Comparison of ENCODE assay signal across 8 cellular contexts in genomic region chr9:14992025-14992424, GRCh38.
DNase-seq lines count a peak whose midpoint lies in the region; ATAC-seq and TF ChIP-seq lines count a peak whose summit lies in the region.

No MANE protein-coding gene starts in this region.

- peak overlapping the region; percentile 97 for H2AFZ ChIP-seq in GM23248

- peaks cover 20% of the 10 kb centered on the region for H3K79me2 ChIP-seq in GM23248 (ENCODE audit: insufficient read depth)

- peak overlapping the region in 6 of 7 donors; percentile 31 to 82 (median 64) for H3K27ac Mint-ChIP-seq in CD14-positive monocyte
- H3K27ac Mint-ChIP-seq in stimulated activated naive B cell treated with anti-CD40 and anti-IgM and Interleukin-4, amounts not matched to agents 10 μg/mL and 1 μg/mL and 100 μg/mL, for 72 hours, result no peak overlapping the region

- TF ChIP-seq CTCF in CD14-positive monocyte (IDR thresholded peaks at IDR 0.05) (no peak), ovary (IDR thresholded peaks at IDR 0.05) (no peak)

- H3K4me3 ChIP-seq in GM23248, result peak overlapping the region; percentile 88
- peak overlapping the region; percentile 86 for H3K4me3 ChIP-seq in iPS-15b (ENCODE audit: low read depth, low read length)
- H3K4me3 ChIP-seq in ovary, result no peak overlapping the region

- peak overlapping the region; percentile 81 for H3K27ac ChIP-seq in GM23248
- H3K27ac ChIP-seq in ovary, result no peak overlapping the region

- intact Hi-C loops in CD14-positive monocyte (cut with micrococcal nuclease), result no loop called here
- intact Hi-C loops in ovary (cut with DNase I), result loop anchor here in 1 of 4 donors (2.0 kb wide), 1 partner anchor 19 kb away; no protein-coding TSS in a partner anchor

- peaks cover 0 to 5% (median 2%) of the 10 kb centered on the region in 3 donors for H3K27me3 Mint-ChIP-seq in CD14-positive monocyte (ENCODE audit: low read depth in 3 of 3)
- peaks cover 26 to 45% of the 10 kb centered on the region in 2 donors for H3K27me3 Mint-ChIP-seq in stimulated activated naive B cell treated with anti-CD40 and anti-IgM and Interleukin-4, amounts not matched to agents 10 μg/mL and 1 μg/mL and 100 μg/mL, for 72 hours

- peaks cover 19% of the 10 kb centered on the region; the same call in 1 of the 2 replicates for H3F3A ChIP-seq in GM23248 (ENCODE audit: insufficient read depth)

- no peaks in the 10 kb centered on the region for H3K36me3 Mint-ChIP-seq in CD14-positive monocyte
- H3K36me3 Mint-ChIP-seq in stimulated activated naive B cell treated with anti-CD40 and anti-IgM and Interleukin-4, amounts not matched to agents 10 μg/mL and 1 μg/mL and 100 μg/mL, for 72 hours, result peaks cover 0 to 3% of the 10 kb centered on the region in 2 donors

- no peaks in the 10 kb centered on the region for H4K20me1 ChIP-seq in GM23248 (ENCODE audit: insufficient read depth)

- H3K27me3 ChIP-seq in GM23248 (replicated peaks; ENCODE audit: insufficient read depth), result no peaks in the 10 kb centered on the region
- no peaks in the 10 kb centered on the region for H3K27me3 ChIP-seq in iPS-15b (ENCODE audit: control insufficient read depth, insufficient read depth, low read length)
- no peaks in the 10 kb centered on the region for H3K27me3 ChIP-seq in ovary

- TF ChIP-seq EP300 in ovary (IDR thresholded peaks at IDR 0.05), result no peak

- H3K36me3 ChIP-seq in GM23248 (ENCODE audit: low read depth) (no peaks in the 10 kb centered on the region), iPS-15b (ENCODE audit: control insufficient read depth, insufficient read depth, low read length) (no peaks in the 10 kb centered on the region), ovary (no peaks in the 10 kb centered on the region)

- H3K9me3 Mint-ChIP-seq in CD14-positive monocyte, result peaks cover 5 to 16% (median 8%) of the 10 kb centered on the region in 7 donors
- H3K9me3 Mint-ChIP-seq in stimulated activated naive B cell treated with anti-CD40 and anti-IgM and Interleukin-4, amounts not matched to agents 10 μg/mL and 1 μg/mL and 100 μg/mL, for 72 hours, result peaks cover 0 to 9% of the 10 kb centered on the region in 2 donors

- H3K4me3 Mint-ChIP-seq in CD14-positive monocyte, result peak overlapping the region in 1 of 2 donors; percentile 86
- no peak overlapping the region for H3K4me3 Mint-ChIP-seq in stimulated activated naive B cell treated with anti-CD40 and anti-IgM and Interleukin-4, amounts not matched to agents 10 μg/mL and 1 μg/mL and 100 μg/mL, for 72 hours

- no peaks in the 10 kb centered on the region for H3K9me2 ChIP-seq in GM23248 (ENCODE audit: insufficient read depth)

- ATAC-seq in HG02759 (IDR thresholded peaks at IDR 0.05; ENCODE audit: unreplicated experiment), result no peak
- no peak for ATAC-seq in stimulated activated naive B cell treated with anti-CD40 and anti-IgM and Interleukin-4, amounts not matched to agents 10 μg/mL and 1 μg/mL and 100 μg/mL, for 72 hours (replicated peaks)

- peak overlapping the region; percentile 91 for H3K9ac ChIP-seq in GM23248
- peak overlapping the region; percentile 73 for H3K9ac ChIP-seq in iPS-15b (ENCODE audit: low read depth, low read length)

- no peak for TF ChIP-seq POLR2A in ovary (IDR thresholded peaks at IDR 0.05)

- peaks cover 23% of the 10 kb centered on the region for H3K4me1 ChIP-seq in GM23248 (ENCODE audit: insufficient read depth)
- peaks cover 11% of the 10 kb centered on the region for H3K4me1 ChIP-seq in iPS-15b (ENCODE audit: control insufficient read depth, insufficient read depth, low read length)
- H3K4me1 ChIP-seq in ovary (ENCODE audit: insufficient read depth), result peaks cover 4% of the 10 kb centered on the region

- in situ Hi-C loops in GM23248 (cut with MboI), result no loop called here

- peak overlapping the region; percentile 92 for H3K4me2 ChIP-seq in GM23248 (ENCODE audit: unreplicated experiment)

- WGBS in GM23248 (ENCODE audit: low coverage in 1 of 2, low lambda C conversion rate in 2 of 2, missing lambda C conversion rate in 2 of 2), 2 experiments, result 0 to 2% methylated on average over 10 of the region's 10 CpGs
- WGBS in ovary, 3 donors, result 95 to 97% (median 95%) methylated on average over 10 of the region's 10 CpGs

- H3K4me1 Mint-ChIP-seq in CD14-positive monocyte, result peaks cover 27% of the 10 kb centered on the region
- peaks cover 4 to 16% of the 10 kb centered on the region in 2 donors for H3K4me1 Mint-ChIP-seq in stimulated activated naive B cell treated with anti-CD40 and anti-IgM and Interleukin-4, amounts not matched to agents 10 μg/mL and 1 μg/mL and 100 μg/mL, for 72 hours

- H3K9me3 ChIP-seq in GM23248 (ENCODE audit: low read depth) (no peaks in the 10 kb centered on the region), iPS-15b (ENCODE audit: control insufficient read depth, insufficient read depth, low read length) (no peaks in the 10 kb centered on the region), ovary (no peaks in the 10 kb centered on the region)

- DNase-seq in CD14-positive monocyte (ENCODE audit: low spot score) (no peak), GM23248 (peak; percentile 75), SKM-1 (lab: John Stamatoyannopoulos, UW; ENCODE audit: unreplicated experiment) (peak; percentile 21), ovary (no peak), nucleus accumbens (lab: John Stamatoyannopoulos, UW) (no peak)
- no peak for DNase-seq in stimulated activated naive B cell treated with anti-CD40 and anti-IgM and Interleukin-4, amounts not matched to agents 10 μg/mL and 1 μg/mL and 100 μg/mL, for 72 hours

Comparison
In these comparisons a context has a peak if more than half of its experiments do, and no peak if none do; other contexts are left out.
1. DNase-seq: peak in GM23248 (single experiment) and SKM-1 (single experiment); none in CD14-positive monocyte (single experiment), ovary (0 of 5), stimulated activated naive B cell treated with anti-CD40 and anti-IgM and Interleukin-4, amounts not matched to agents 10 μg/mL and 1 μg/mL and 100 μg/mL, for 72 hours (single experiment) and nucleus accumbens (0 of 56).